ENCODE assay signal across 1 cellular context in the genomic region with DNA sequence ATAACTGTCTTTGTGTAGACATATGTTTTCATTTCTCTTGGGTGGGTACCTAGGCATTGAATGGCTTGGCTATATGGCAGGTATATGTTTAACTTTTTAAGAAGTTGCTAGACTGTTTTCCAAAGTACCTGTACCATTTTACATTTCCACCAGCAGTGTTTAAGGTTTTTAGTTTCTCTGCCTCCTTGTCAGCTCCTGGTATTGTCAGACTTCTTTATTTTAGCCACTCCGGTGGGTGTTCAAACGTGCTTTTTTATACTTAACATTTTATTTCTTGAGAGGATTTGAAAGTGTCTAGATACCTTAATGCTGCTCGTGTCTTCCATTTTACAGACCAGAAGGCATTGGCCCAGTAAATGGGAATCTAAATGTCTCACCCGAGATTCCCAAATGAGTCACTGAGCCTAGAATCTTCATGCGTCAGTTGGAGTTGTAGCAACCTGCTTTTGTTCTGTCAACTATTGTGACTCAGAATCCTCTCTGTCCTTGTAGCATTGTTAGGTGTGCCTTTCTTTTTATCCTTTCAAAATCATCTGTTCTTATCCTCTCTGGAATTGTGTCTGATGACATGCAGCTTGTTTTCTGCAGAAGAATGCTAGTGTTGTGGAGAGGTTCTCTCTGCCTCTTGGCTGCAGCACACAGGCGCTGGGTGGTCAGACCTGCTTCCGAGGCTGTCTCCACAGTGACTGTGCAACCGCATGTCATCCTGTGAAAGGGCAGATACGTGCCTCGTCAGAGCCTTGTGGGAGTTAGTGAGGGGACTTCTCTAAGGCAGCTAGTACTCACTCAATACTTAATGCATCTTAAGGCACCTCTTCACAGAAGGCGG.
TF ChIP-seq lines count a peak whose summit lies in the region.

No MANE protein-coding gene starts in this region.

TF ChIP-seq in WTC11, 78 proteins besides CTCF, POLR2A, EP300 and RAD21 (continued from another document):
- TF ChIP-seq ARID4B (CRISPR knock-in tag; IDR thresholded peaks at IDR 0.05; ENCODE audit: borderline replicate concordance) (no peak), ZNF396 (CRISPR knock-in tag; IDR thresholded peaks at IDR 0.05; ENCODE audit: borderline replicate concordance) (no peak), ETV6 (CRISPR knock-in tag; IDR thresholded peaks at IDR 0.05) (no peak), FOXJ3 (CRISPR knock-in tag; IDR thresholded peaks at IDR 0.05; ENCODE audit: borderline replicate concordance) (no peak)
